ENCODE assay signal across 16 cellular contexts in the genomic region with DNA sequence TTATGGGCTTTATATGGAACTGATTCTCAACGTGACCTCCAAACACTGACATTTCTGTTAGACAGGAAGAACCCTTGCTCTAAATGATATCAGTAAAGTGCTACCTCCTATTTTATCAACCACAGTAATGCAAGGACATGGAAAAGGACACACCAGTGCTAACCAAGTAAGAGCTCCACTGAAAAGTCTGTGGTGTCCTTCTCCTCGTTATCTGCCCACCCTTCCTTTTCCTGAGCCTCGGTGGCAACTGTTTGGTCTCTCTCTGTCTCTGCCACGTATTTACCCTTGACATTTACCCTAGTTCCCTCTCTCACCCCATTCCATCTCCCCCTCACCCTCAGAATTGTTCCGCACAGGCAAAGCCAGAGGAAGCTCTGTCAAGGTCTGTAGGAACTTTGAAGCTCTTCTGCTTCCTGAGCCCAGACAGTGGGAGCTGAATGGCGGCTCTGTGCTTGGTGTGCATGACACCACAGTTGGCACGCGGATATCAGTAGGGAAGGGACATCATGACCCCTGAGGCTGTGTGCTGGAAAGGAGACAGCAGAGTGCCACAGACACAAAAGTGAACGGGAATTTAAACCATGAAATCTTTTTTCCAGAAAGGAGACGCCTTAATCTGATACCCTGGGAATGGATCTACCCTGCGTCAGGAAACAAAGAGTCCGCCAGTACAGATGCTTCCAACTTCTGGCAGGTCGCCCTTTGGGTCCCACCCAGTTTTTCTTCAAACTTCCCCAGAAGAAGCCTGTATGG. TPM values are rescaled to one million over a fixed set of nuclear protein-coding genes. Genes with fewer than 3 reads are reported as not detected.
DNase-seq lines count a peak whose midpoint lies in the region; ATAC-seq and TF ChIP-seq lines count a peak whose summit lies in the region.
"Had no signal": no experiment of that assay in that cellular context is flagged by ENCODE, and none has a peak within 500 bp of the region (broad histone marks: within the 10 kb centered on the region; RNA-seq: fewer than 3 reads in every experiment).

No MANE protein-coding gene starts in this region.

- H3K9me3 ChIP-seq in adrenal gland (replicated peaks in 1 of 3): no peaks in the 10 kb centered on the region
- H3K9me3 ChIP-seq: sigmoid colon had no signal

- H3K4me3 ChIP-seq in adrenal gland: no peak overlapping the region
- H3K4me3 ChIP-seq: GM23338, sigmoid colon had no signal

- TF ChIP-seq POLR2A in adrenal gland (IDR thresholded peaks at IDR 0.05): peak in 1 of 2 donors; percentile 17

- H3K4me1 ChIP-seq in adrenal gland (replicated peaks in 1 of 2): peaks cover 4 to 22% of the 10 kb centered on the region in 2 donors

- peak overlapping the region in 4 of 5 donors; percentile 9 to 79 (median 44) for H3K27ac ChIP-seq in adrenal gland
- H3K27ac ChIP-seq: foreskin keratinocyte had no signal

- DNase-seq in Ammon's horn (ENCODE audit: low spot score) (peak; percentile 74), adrenal gland (peak in 6 of 7 donors; percentile 55 to 70 (median 62)), left ventricle myocardium superior (peak; percentile 77), posterior cingulate gyrus (peak in 6 of 10 donors; percentile 14 to 87 (median 52)), posterior vena cava (ENCODE audit: low spot score) (no peak)
- DNase-seq: effector CD4-positive, alpha-beta T cell; foreskin keratinocyte; islet precursor cell; sigmoid colon; stimulated activated naive CD4-positive, alpha-beta T cell; T-helper 1 cell had no signal

- TF ChIP-seq CTCF in adrenal gland (IDR thresholded peaks at IDR 0.05): no peak

- H3K36me3 ChIP-seq in adrenal gland (replicated peaks in 1 of 2): no peaks in the 10 kb centered on the region
- H3K36me3 ChIP-seq: sigmoid colon had no signal

- ATAC-seq in left ventricle myocardium superior (peak; percentile 88), GM21360 (IDR thresholded peaks at IDR 0.05; ENCODE audit: unreplicated experiment) (no peak), GM21576 (IDR thresholded peaks at IDR 0.05; ENCODE audit: unreplicated experiment) (no peak), GM21723 (IDR thresholded peaks at IDR 0.05; ENCODE audit: unreplicated experiment) (no peak)
- ATAC-seq: GM23338 had no signal

- intact Hi-C loops in adrenal gland (cut with DNase I) (no loop called here), left ventricle myocardium superior (cut with micrococcal nuclease) (no loop called here), posterior cingulate gyrus (cut with DNase I) (no loop called here), posterior vena cava (cut with DNase I) (no loop called here)

- WGBS in adrenal gland, 4 donors: 39 to 58% (median 42%) methylated on average over 13 of the region's 13 CpGs

- H3K27me3 ChIP-seq in adrenal gland: no peaks in the 10 kb centered on the region
- H3K27me3 ChIP-seq: foreskin keratinocyte, sigmoid colon had no signal

RNA-seq across cellular contexts. Expression of gene NTN4, which starts 50.8 kb away (rescaled TPM):
- total RNA-seq in adrenal gland (10 to 100 TPM; 10.4 to 62.5 (median 44.2) TPM), left ventricle myocardium superior (76.5 TPM), posterior vena cava (10 to 100 TPM; 20.5 to 24.6 TPM)
- 10 to 100 TPM; 10.1 to 17.2 (median 15.6) TPM for polyA plus RNA-seq in adrenal gland
- total RNA-seq: activated T-helper 1 cell treated with anti-CD3 and anti-CD28 coated beads, Interleukin-12 subunit alpha, Interleukin-12 subunit beta, Interleukin-2, Interleukin-4 antibody, amounts not matched to agents 30 ng/mL and 10 ng/mL and 1 ng/mL, durations not matched to agents 14 hours and 24 hours and 36 hours had no signal
